In the genomic region with DNA sequence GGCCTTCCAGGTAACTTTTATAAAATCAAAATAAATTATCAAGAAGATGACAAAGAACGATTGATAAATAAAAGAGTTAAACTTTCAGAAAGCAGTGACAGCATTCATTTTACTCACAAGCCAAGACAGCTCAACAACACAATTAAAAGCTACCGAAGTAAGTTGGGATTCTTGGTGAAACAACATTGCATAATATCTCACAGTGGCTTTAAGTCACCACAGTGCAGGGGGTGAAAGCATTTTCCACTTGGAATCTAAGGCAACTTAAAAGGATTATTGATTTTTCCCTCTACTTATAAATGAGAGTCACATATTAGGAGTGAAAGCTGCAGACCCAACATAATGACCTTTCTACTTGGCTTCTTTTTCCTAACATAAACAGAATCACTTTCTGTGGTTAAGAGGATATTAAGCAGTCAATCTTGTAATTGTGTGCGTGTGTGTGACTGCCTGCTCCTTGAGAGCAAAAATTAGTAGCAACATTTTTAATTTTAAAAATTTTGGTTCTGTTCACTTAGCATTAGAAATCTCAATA, we compare ENCODE assay signal across 1 cellular context.
TF ChIP-seq lines count a peak whose summit lies in the region.

No MANE protein-coding gene starts in this region.

TF ChIP-seq in HEK293, 187 proteins besides CTCF, POLR2A, EP300 and RAD21 (continued from another document):
- TF ChIP-seq, protein P1, sequence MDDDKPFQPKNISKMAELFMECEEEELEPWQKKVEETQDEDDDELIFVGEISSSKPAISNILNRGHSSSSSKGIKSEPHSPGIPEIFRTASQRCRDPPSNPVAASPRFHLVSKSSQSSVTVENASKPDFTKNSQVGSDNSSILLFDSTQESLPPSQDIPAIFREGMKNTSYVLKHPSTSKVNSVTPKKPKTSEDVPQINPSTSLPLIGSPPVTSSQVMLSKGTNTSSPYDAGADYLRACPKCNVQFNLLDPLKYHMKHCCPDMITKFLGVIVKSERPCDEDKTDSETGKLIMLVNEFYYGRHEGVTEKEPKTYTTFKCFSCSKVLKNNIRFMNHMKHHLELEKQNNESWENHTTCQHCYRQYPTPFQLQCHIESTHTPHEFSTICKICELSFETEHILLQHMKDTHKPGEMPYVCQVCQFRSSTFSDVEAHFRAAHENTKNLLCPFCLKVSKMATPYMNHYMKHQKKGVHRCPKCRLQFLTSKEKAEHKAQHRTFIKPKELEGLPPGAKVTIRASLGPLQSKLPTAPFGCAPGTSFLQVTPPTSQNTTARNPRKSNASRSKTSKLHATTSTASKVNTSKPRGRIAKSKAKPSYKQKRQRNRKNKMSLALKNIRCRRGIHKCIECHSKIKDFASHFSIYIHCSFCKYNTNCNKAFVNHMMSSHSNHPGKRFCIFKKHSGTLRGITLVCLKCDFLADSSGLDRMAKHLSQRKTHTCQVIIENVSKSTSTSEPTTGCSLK (tag by site-specific recombination; IDR thresholded peaks at IDR 0.05) = no peak
- TF ChIP-seq, protein P2, sequence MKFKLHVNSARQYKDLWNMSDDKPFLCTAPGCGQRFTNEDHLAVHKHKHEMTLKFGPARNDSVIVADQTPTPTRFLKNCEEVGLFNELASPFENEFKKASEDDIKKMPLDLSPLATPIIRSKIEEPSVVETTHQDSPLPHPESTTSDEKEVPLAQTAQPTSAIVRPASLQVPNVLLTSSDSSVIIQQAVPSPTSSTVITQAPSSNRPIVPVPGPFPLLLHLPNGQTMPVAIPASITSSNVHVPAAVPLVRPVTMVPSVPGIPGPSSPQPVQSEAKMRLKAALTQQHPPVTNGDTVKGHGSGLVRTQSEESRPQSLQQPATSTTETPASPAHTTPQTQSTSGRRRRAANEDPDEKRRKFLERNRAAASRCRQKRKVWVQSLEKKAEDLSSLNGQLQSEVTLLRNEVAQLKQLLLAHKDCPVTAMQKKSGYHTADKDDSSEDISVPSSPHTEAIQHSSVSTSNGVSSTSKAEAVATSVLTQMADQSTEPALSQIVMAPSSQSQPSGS (tag by site-specific recombination; IDR thresholded peaks at IDR 0.05; ENCODE audit: low read depth) = no peak
- TF ChIP-seq ZNF654 (tag by site-specific recombination; IDR thresholded peaks at IDR 0.05; ENCODE audit: low read depth) (no peak), ZNF843 (tag by site-specific recombination; IDR thresholded peaks at IDR 0.05) (peak; percentile 43; the same call in 1 of the 2 replicates), ZNF791 (tag by site-specific recombination; IDR thresholded peaks at IDR 0.05) (no peak), GLIS1 (tag by site-specific recombination; IDR thresholded peaks at IDR 0.05) (peak; percentile 36), GLI4 (tag by site-specific recombination; IDR thresholded peaks at IDR 0.05) (no peak), ZNF514 (tag by site-specific recombination; IDR thresholded peaks at IDR 0.05) (no peak), ZNF366 (tag by site-specific recombination; conservative IDR thresholded peaks at IDR 0.05) (0 out of 2 replicates have a peak, but pooled peaks have one; percentile 21), ZSCAN16 (tag by site-specific recombination; IDR thresholded peaks at IDR 0.05) (no peak), ZNF214 (tag by site-specific recombination; IDR thresholded peaks at IDR 0.05; ENCODE audit: borderline replicate concordance) (no peak), ZNF404 (tag by site-specific recombination; IDR thresholded peaks at IDR 0.05) (no peak), OSR2 (tag by site-specific recombination; IDR thresholded peaks at IDR 0.05) (peak; percentile 95), ZNF184 (tag by site-specific recombination; IDR thresholded peaks at IDR 0.05) (no peak), ZNF394 (tag by site-specific recombination; IDR thresholded peaks at IDR 0.05; ENCODE audit: borderline replicate concordance) (no peak), ZNF658 (tag by site-specific recombination; IDR thresholded peaks at IDR 0.05) (no peak), WT1 (tag by site-specific recombination; IDR thresholded peaks at IDR 0.05) (peak; percentile 40; the same call in 1 of the 2 replicates), ZNF274 (IDR thresholded peaks at IDR 0.05; ENCODE audit: low read length) (no peak), ZNF274 (tag by site-specific recombination; IDR thresholded peaks at IDR 0.05; ENCODE audit: borderline replicate concordance) (no peak), ZNF146 (tag by site-specific recombination; IDR thresholded peaks at IDR 0.05) (no peak), ZNF140 (tag by site-specific recombination; IDR thresholded peaks at IDR 0.05) (no peak), ZNF114 (tag by site-specific recombination; IDR thresholded peaks at IDR 0.05) (no peak), ZNF37A (tag by site-specific recombination; IDR thresholded peaks at IDR 0.05) (no peak), ZBTB48 (tag by site-specific recombination; IDR thresholded peaks at IDR 0.05) (no peak), ZNF660 (tag by site-specific recombination; IDR thresholded peaks at IDR 0.05) (no peak), GFI1B (tag by site-specific recombination; IDR thresholded peaks at IDR 0.05) (no peak), ZNF423 (tag by site-specific recombination; IDR thresholded peaks at IDR 0.05) (no peak)
- TF ChIP-seq, protein P3, sequence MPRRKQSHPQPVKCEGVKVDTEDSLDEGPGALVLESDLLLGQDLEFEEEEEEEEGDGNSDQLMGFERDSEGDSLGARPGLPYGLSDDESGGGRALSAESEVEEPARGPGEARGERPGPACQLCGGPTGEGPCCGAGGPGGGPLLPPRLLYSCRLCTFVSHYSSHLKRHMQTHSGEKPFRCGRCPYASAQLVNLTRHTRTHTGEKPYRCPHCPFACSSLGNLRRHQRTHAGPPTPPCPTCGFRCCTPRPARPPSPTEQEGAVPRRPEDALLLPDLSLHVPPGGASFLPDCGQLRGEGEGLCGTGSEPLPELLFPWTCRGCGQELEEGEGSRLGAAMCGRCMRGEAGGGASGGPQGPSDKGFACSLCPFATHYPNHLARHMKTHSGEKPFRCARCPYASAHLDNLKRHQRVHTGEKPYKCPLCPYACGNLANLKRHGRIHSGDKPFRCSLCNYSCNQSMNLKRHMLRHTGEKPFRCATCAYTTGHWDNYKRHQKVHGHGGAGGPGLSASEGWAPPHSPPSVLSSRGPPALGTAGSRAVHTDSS (tag by site-specific recombination; IDR thresholded peaks at IDR 0.05) = no peak
- TF ChIP-seq, protein P4, sequence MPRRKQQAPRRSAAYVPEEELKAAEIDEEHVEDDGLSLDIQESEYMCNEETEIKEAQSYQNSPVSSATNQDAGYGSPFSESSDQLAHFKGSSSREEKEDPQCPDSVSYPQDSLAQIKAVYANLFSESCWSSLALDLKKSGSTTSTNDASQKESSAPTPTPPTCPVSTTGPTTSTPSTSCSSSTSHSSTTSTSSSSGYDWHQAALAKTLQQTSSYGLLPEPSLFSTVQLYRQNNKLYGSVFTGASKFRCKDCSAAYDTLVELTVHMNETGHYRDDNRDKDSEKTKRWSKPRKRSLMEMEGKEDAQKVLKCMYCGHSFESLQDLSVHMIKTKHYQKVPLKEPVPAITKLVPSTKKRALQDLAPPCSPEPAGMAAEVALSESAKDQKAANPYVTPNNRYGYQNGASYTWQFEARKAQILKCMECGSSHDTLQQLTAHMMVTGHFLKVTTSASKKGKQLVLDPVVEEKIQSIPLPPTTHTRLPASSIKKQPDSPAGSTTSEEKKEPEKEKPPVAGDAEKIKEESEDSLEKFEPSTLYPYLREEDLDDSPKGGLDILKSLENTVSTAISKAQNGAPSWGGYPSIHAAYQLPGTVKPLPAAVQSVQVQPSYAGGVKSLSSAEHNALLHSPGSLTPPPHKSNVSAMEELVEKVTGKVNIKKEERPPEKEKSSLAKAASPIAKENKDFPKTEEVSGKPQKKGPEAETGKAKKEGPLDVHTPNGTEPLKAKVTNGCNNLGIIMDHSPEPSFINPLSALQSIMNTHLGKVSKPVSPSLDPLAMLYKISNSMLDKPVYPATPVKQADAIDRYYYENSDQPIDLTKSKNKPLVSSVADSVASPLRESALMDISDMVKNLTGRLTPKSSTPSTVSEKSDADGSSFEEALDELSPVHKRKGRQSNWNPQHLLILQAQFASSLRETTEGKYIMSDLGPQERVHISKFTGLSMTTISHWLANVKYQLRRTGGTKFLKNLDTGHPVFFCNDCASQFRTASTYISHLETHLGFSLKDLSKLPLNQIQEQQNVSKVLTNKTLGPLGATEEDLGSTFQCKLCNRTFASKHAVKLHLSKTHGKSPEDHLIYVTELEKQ (tag by site-specific recombination; IDR thresholded peaks at IDR 0.05; ENCODE audit: borderline replicate concordance) = no peak
- TF ChIP-seq, protein P5, sequence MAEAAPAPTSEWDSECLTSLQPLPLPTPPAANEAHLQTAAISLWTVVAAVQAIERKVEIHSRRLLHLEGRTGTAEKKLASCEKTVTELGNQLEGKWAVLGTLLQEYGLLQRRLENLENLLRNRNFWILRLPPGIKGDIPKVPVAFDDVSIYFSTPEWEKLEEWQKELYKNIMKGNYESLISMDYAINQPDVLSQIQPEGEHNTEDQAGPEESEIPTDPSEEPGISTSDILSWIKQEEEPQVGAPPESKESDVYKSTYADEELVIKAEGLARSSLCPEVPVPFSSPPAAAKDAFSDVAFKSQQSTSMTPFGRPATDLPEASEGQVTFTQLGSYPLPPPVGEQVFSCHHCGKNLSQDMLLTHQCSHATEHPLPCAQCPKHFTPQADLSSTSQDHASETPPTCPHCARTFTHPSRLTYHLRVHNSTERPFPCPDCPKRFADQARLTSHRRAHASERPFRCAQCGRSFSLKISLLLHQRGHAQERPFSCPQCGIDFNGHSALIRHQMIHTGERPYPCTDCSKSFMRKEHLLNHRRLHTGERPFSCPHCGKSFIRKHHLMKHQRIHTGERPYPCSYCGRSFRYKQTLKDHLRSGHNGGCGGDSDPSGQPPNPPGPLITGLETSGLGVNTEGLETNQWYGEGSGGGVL (tag by site-specific recombination; IDR thresholded peaks at IDR 0.05) = no peak
- TF ChIP-seq, protein P6, sequence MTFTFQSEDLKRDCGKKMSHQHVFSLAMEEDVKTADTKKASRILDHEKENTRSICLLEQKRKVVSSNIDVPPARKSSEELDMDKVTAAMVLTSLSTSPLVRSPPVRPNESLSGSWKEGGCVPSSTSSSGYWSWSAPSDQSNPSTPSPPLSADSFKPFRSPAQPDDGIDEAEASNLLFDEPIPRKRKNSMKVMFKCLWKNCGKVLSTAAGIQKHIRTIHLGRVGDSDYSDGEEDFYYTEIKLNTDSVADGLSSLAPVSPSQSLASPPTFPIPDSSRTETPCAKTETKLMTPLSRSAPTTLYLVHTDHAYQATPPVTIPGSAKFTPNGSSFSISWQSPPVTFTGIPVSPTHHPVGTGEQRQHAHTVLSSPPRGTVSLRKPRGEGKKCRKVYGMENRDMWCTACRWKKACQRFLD (tag by site-specific recombination; IDR thresholded peaks at IDR 0.05) = no peak
- TF ChIP-seq, protein P7, sequence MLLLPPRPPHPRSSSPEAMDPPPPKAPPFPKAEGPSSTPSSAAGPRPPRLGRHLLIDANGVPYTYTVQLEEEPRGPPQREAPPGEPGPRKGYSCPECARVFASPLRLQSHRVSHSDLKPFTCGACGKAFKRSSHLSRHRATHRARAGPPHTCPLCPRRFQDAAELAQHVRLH (tag by site-specific recombination; IDR thresholded peaks at IDR 0.05) = no peak
- TF ChIP-seq, protein P8, sequence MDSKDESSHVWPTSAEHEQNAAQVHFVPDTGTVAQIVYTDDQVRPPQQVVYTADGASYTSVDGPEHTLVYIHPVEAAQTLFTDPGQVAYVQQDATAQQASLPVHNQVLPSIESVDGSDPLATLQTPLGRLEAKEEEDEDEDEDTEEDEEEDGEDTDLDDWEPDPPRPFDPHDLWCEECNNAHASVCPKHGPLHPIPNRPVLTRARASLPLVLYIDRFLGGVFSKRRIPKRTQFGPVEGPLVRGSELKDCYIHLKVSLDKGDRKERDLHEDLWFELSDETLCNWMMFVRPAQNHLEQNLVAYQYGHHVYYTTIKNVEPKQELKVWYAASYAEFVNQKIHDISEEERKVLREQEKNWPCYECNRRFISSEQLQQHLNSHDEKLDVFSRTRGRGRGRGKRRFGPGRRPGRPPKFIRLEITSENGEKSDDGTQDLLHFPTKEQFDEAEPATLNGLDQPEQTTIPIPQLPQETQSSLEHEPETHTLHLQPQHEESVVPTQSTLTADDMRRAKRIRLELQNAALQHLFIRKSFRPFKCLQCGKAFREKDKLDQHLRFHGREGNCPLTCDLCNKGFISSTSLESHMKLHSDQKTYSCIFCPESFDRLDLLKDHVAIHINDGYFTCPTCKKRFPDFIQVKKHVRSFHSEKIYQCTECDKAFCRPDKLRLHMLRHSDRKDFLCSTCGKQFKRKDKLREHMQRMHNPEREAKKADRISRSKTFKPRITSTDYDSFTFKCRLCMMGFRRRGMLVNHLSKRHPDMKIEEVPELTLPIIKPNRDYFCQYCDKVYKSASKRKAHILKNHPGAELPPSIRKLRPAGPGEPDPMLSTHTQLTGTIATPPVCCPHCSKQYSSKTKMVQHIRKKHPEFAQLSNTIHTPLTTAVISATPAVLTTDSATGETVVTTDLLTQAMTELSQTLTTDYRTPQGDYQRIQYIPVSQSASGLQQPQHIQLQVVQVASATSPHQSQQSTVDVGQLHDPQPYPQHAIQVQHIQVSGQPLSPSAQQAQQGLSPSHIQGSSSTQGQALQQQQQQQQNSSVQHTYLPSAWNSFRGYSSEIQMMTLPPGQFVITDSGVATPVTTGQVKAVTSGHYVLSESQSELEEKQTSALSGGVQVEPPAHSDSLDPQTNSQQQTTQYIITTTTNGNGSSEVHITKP (tag by site-specific recombination; IDR thresholded peaks at IDR 0.05) = no peak
TF ChIP-seq in HEK293: peak in this region for 7.
